ENCODE assay signal across 20 cellular contexts in genomic region chr13:78762825-78763224, GRCh38.
"Had no signal": no experiment of that assay in that cellular context is flagged by ENCODE, and none has a peak within 500 bp of the region (broad histone marks: within the 10 kb centered on the region; RNA-seq: fewer than 3 reads in every experiment).

No MANE protein-coding gene starts in this region.

- DNase-seq: heart left ventricle; hippocampal formation; left colon; left ventricle myocardium superior; mucosa of descending colon; natural killer cell; nucleus accumbens; ovary; right cardiac atrium; small intestine; stimulated activated CD4-positive, alpha-beta T cell treated with anti-CD3 and anti-CD28 coated beads, Interleukin-12 subunit alpha, Interleukin-12 subunit beta, amount 100 ng/mL, for 4 hours; stimulated activated naive CD4-positive, alpha-beta T cell; stomach; substantia nigra; transverse colon had no signal

- H3K9me3 ChIP-seq: heart left ventricle, mucosa of descending colon, ovary, stomach, thoracic aorta, transverse colon had no signal

- H3K36me3 Mint-ChIP-seq: natural killer cell had no signal

- H3K9me3 Mint-ChIP-seq: dendritic cell treated with granulocyte-macrophage colony-stimulating factor and Interleukin-4, amounts not matched to agents 40 ng/mL and 50 ng/mL, for 4 days; natural killer cell had no signal

- H3K27me3 ChIP-seq: ovary, transverse colon had no signal

- H3K4me1 ChIP-seq: heart left ventricle, stomach, transverse colon had no signal

- H3K4me1 Mint-ChIP-seq: natural killer cell had no signal

- H3K27ac Mint-ChIP-seq: dendritic cell treated with granulocyte-macrophage colony-stimulating factor and Interleukin-4, amounts not matched to agents 40 ng/mL and 50 ng/mL, for 4 days; natural killer cell had no signal

- H3K36me3 ChIP-seq: heart left ventricle, ovary, stomach, thoracic aorta, transverse colon had no signal

- H3K27ac ChIP-seq: heart left ventricle, ovary, stomach, thoracic aorta, transverse colon had no signal

- H3K4me3 ChIP-seq: heart left ventricle, lung, mucosa of descending colon, ovary, stomach, thoracic aorta, transverse colon had no signal

- H3K4me3 Mint-ChIP-seq: dendritic cell treated with granulocyte-macrophage colony-stimulating factor and Interleukin-4, amounts not matched to agents 40 ng/mL and 50 ng/mL, for 4 days; natural killer cell; neural crest cell had no signal

- H3K27me3 Mint-ChIP-seq: dendritic cell treated with granulocyte-macrophage colony-stimulating factor and Interleukin-4, amounts not matched to agents 40 ng/mL and 50 ng/mL, for 4 days had no signal

- ATAC-seq: esophagus mucosa, heart left ventricle, left colon, left ventricle myocardium superior, mucosa of descending colon, natural killer cell, right cardiac atrium had no signal
